In the genomic region with DNA sequence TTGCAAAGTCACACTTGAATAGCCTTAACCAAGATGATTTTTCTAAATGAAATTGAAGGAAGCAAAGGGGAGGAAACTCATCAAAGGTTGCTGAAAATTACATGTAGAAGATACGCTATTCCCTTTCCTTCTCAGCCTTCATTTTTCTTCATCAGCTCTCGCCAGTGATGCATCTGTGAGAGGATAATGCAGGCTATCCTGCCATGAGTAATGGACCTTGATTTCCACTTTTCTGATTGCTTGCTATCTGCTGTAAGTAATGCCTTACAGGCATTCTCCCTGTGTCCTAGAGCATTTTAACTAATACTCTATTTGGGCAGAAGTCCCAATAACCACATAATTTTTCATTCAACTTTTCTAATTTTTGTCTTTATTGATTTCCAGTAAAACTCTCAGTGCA, we compare ENCODE assay signal across 15 cellular contexts.
"Had no signal": no experiment of that assay in that cellular context is flagged by ENCODE, and none has a peak within 500 bp of the region (broad histone marks: within the 10 kb centered on the region; RNA-seq: fewer than 3 reads in every experiment).

No MANE protein-coding gene starts in this region.

- H3K4me2 ChIP-seq: smooth muscle cell had no signal

- H3K4me1 ChIP-seq: uterus had no signal

- ATAC-seq: lower lobe of right lung had no signal

- H3K36me3 ChIP-seq: brain microvascular endothelial cell, lower lobe of right lung, tibial artery, uterus had no signal

- DNase-seq: activated CD4-positive, alpha-beta T cell treated with anti-CD3 and anti-CD28 coated beads for 48 hours; activated naive CD4-positive, alpha-beta T cell treated with anti-CD3 and anti-CD28 coated beads, Interleukin-2, amount 50 U/mL, for 16 hours; activated T-cell treated with anti-CD3 and anti-CD28 coated beads for 4 hours; amygdala; brain microvascular endothelial cell; dermis blood vessel endothelial cell; erythroblast; hypothalamus; lower lobe of right lung; midbrain; posterior cingulate gyrus; tibial artery; uterus had no signal

- H3K27me3 ChIP-seq: brain microvascular endothelial cell, tibial artery, uterus had no signal

- H3K27ac ChIP-seq: brain microvascular endothelial cell, lower lobe of right lung, uterus had no signal

- H3K27ac Mint-ChIP-seq: activated T-helper 2 cell treated with anti-CD3 and anti-CD28 coated beads, Interferon-gamma antibody, Interleukin-2, Interleukin-4, amounts not matched to agents 10 μg/mL and 5 μg/mL and 100 μg/mL, durations not matched to agents 14 hours and 24 hours and 36 hours had no signal

- H3K9me3 ChIP-seq: lower lobe of right lung, tibial artery, uterus had no signal

- H3K4me3 ChIP-seq: lower lobe of right lung, smooth muscle cell, tibial artery, uterus had no signal
